1 cellular context compared by ENCODE assay signal in the genomic region with DNA sequence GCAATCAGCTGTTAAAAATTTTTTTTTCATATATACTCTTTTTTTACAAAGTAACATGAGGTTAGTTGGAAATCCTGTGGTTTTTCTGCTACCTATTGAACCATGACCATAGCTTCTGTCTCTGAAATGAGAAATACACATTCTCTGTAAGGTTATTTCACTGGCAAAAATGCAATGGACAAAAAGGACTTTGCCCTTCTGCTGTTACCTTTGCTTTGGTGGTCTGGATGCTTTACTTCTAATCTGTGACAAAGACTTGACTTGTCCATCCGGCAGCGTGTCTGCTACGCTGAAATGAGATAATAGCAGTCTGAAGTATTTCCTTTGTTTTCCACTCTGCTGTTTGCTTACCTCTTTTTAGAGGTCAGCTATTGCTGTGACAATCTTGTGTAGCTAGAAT.
TF ChIP-seq lines count a peak whose summit lies in the region.

No MANE protein-coding gene starts in this region.

TF ChIP-seq in GM23338, 12 proteins besides CTCF, POLR2A, EP300 and RAD21 (continued from another document):
- TF ChIP-seq, protein P1, sequence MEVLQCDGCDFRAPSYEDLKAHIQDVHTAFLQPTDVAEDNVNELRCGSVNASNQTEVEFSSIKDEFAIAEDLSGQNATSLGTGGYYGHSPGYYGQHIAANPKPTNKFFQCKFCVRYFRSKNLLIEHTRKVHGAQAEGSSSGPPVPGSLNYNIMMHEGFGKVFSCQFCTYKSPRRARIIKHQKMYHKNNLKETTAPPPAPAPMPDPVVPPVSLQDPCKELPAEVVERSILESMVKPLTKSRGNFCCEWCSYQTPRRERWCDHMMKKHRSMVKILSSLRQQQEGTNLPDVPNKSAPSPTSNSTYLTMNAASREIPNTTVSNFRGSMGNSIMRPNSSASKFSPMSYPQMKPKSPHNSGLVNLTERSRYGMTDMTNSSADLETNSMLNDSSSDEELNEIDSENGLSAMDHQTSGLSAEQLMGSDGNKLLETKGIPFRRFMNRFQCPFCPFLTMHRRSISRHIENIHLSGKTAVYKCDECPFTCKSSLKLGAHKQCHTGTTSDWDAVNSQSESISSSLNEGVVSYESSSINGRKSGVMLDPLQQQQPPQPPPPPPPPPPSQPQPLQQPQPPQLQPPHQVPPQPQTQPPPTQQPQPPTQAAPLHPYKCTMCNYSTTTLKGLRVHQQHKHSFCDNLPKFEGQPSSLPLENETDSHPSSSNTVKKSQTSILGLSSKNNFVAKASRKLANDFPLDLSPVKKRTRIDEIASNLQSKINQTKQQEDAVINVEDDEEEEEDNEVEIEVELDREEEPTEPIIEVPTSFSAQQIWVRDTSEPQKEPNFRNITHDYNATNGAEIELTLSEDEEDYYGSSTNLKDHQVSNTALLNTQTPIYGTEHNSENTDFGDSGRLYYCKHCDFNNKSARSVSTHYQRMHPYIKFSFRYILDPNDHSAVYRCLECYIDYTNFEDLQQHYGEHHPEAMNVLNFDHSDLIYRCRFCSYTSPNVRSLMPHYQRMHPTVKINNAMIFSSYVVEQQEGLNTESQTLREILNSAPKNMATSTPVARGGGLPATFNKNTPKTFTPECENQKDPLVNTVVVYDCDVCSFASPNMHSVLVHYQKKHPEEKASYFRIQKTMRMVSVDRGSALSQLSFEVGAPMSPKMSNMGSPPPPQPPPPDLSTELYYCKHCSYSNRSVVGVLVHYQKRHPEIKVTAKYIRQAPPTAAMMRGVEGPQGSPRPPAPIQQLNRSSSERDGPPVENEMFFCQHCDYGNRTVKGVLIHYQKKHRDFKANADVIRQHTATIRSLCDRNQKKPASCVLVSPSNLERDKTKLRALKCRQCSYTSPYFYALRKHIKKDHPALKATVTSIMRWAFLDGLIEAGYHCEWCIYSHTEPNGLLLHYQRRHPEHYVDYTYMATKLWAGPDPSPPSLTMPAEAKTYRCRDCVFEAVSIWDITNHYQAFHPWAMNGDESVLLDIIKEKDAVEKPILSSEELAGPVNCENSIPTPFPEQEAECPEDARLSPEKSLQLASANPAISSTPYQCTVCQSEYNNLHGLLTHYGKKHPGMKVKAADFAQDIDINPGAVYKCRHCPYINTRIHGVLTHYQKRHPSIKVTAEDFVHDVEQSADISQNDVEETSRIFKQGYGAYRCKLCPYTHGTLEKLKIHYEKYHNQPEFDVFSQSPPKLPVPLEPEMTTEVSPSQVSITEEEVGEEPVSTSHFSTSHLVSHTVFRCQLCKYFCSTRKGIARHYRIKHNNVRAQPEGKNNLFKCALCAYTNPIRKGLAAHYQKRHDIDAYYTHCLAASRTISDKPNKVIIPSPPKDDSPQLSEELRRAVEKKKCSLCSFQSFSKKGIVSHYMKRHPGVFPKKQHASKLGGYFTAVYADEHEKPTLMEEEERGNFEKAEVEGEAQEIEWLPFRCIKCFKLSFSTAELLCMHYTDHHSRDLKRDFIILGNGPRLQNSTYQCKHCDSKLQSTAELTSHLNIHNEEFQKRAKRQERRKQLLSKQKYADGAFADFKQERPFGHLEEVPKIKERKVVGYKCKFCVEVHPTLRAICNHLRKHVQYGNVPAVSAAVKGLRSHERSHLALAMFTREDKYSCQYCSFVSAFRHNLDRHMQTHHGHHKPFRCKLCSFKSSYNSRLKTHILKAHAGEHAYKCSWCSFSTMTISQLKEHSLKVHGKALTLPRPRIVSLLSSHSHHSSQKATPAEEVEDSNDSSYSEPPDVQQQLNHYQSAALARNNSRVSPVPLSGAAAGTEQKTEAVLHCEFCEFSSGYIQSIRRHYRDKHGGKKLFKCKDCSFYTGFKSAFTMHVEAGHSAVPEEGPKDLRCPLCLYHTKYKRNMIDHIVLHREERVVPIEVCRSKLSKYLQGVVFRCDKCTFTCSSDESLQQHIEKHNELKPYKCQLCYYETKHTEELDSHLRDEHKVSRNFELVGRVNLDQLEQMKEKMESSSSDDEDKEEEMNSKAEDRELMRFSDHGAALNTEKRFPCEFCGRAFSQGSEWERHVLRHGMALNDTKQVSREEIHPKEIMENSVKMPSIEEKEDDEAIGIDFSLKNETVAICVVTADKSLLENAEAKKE (CRISPR knock-in tag; IDR thresholded peaks at IDR 0.05) = no peak
- TF ChIP-seq NANOG (IDR thresholded peaks at IDR 0.05; ENCODE audit: borderline replicate concordance) = no peak
- TF ChIP-seq EZH2 (IDR thresholded peaks at IDR 0.05; ENCODE audit: low read depth, unreplicated experiment) = no peak
- no peak for TF ChIP-seq POLR2AphosphoS5 (IDR thresholded peaks at IDR 0.05; ENCODE audit: low read depth)
